24 cellular contexts compared by ENCODE assay signal in the genomic region with DNA sequence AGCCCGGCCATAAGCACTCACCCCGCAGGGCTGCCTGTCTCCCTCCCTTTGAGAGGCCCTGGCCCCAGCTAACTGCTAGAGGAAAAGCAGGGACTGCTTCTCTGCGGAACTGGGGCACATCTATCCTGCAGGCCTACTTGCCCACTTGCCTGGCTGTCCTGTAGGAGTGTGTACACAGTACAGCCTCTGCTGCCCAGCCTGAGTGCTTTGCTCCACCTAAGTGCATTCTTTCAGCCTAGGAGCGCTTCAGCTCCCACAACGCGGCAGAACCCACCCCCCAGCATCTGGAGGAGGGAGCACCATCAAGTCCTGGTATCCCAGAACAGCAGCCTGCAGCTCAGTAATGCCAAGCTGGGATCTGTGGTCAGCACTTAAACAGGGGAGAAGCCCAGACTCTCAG.
"Had no signal": no experiment of that assay in that cellular context is flagged by ENCODE, and none has a peak within 500 bp of the region (broad histone marks: within the 10 kb centered on the region; RNA-seq: fewer than 3 reads in every experiment).

No MANE protein-coding gene starts in this region.

- H3K27ac Mint-ChIP-seq: activated B cell treated with CpG ODN at 0.5 μM for 24 hours; activated CD8-positive, alpha-beta T cell treated with anti-CD3 and anti-CD28 coated beads, Interleukin-2, amount 10 ng/mL, durations not matched to agents 7 days and 5 days; activated naive CD8-positive, alpha-beta T cell; natural killer cell treated with Interleukin-12 subunit alpha and Interleukin-12 subunit beta and Interleukin-15 and Interleukin-18, amount 100 ng/mL, for 72 hours; T-cell had no signal

- H3K9me3 Mint-ChIP-seq: natural killer cell treated with Interleukin-12 subunit alpha and Interleukin-12 subunit beta and Interleukin-15 and Interleukin-18, amount 100 ng/mL, for 72 hours; type B pancreatic cell had no signal

- H3K4me1 ChIP-seq: body of pancreas, heart left ventricle, testis had no signal

- DNase-seq: activated B cell treated with CpG ODN at 0.5 μM for 24 hours; activated CD8-positive, alpha-beta T cell treated with anti-CD3 and anti-CD28 coated beads, Interleukin-2, amount 10 ng/mL, durations not matched to agents 7 days and 5 days; activated effector memory CD4-positive, alpha-beta T cell treated with Interleukin-2 at 50 U/mL for 16 hours; activated naive CD4-positive, alpha-beta T cell treated with Interleukin-2 at 50 U/mL for 16 hours; aorta; cerebellar nuclear complex; dorsolateral prefrontal cortex; effector memory CD4-positive, alpha-beta T cell; heart left ventricle; mucosa of descending colon; stimulated activated CD4-positive, alpha-beta T cell treated with anti-CD3 and anti-CD28 coated beads, Interleukin-12 subunit alpha, Interleukin-12 subunit beta, amount 100 ng/mL, for 4 hours; stimulated activated CD4-positive, alpha-beta T cell treated with anti-CD3 and anti-CD28 coated beads, Interleukin-4, amount 100 ng/mL, for 1 hour; stimulated activated naive CD8-positive, alpha-beta T cell treated with anti-CD3 and anti-CD28 coated beads, Interleukin-15, Interleukin-2, amounts not matched to agents 100 U/mL and 50 U/mL, for 24 hours; T-cell; testis had no signal

- ATAC-seq: activated CD8-positive, alpha-beta T cell treated with anti-CD3 and anti-CD28 coated beads, Interleukin-2, amount 10 ng/mL, durations not matched to agents 7 days and 5 days; body of pancreas; heart left ventricle; left lobe of liver; mucosa of descending colon; natural killer cell treated with Interleukin-12 subunit alpha and Interleukin-12 subunit beta and Interleukin-15 and Interleukin-18, amount 100 ng/mL, for 72 hours; sciatic nerve; stimulated activated naive CD8-positive, alpha-beta T cell treated with anti-CD3 and anti-CD28 coated beads, Interleukin-15, Interleukin-2, amounts not matched to agents 100 U/mL and 50 U/mL, for 24 hours; T-cell had no signal

- H3K27me3 ChIP-seq: body of pancreas, cardiac muscle cell, heart left ventricle, testis had no signal

- H3K27ac ChIP-seq: body of pancreas, cardiac muscle cell, coronary artery, dorsolateral prefrontal cortex, heart left ventricle, skin epidermis, testis had no signal

- H3K9me3 ChIP-seq: body of pancreas, mucosa of descending colon, testis had no signal

- H3K36me3 ChIP-seq: cardiac muscle cell, heart left ventricle had no signal

- H3K4me3 ChIP-seq: body of pancreas, cardiac muscle cell, coronary artery, dorsolateral prefrontal cortex, heart left ventricle, mucosa of descending colon, skin epidermis, testis had no signal

- H3K36me3 Mint-ChIP-seq: activated naive CD8-positive, alpha-beta T cell; T-cell had no signal

- H3K4me3 Mint-ChIP-seq: activated B cell treated with CpG ODN at 0.5 μM for 24 hours; activated CD8-positive, alpha-beta T cell treated with anti-CD3 and anti-CD28 coated beads, Interleukin-2, amount 10 ng/mL, durations not matched to agents 7 days and 5 days; activated naive CD8-positive, alpha-beta T cell; natural killer cell treated with Interleukin-12 subunit alpha and Interleukin-12 subunit beta and Interleukin-15 and Interleukin-18, amount 100 ng/mL, for 72 hours; T-cell; type B pancreatic cell had no signal
